Comparison of ENCODE assay signal across 19 cellular contexts in genomic region chr2:100000915-100001707, GRCh38.
DNase-seq lines count a peak whose midpoint lies in the region; ATAC-seq and TF ChIP-seq lines count a peak whose summit lies in the region.
"Had no signal": no experiment of that assay in that cellular context is flagged by ENCODE, and none has a peak within 500 bp of the region (broad histone marks: within the 10 kb centered on the region; RNA-seq: fewer than 3 reads in every experiment).

No MANE protein-coding gene starts in this region.

- TF ChIP-seq CTCF in VCaP (conservative IDR thresholded peaks at IDR 0.05), result no peak
- TF ChIP-seq CTCF in type B pancreatic cell (conservative IDR thresholded peaks at IDR 0.05), result no peak

- H3K36me3 Mint-ChIP-seq in activated CD4-positive, alpha-beta T cell treated with anti-CD3 and anti-CD28 coated beads for 36 hours (ENCODE audit: low read depth), result peaks cover 1% of the 10 kb centered on the region
- peaks cover 19 to 20% of the 10 kb centered on the region in 2 donors for H3K36me3 Mint-ChIP-seq in naive B cell
- H3K36me3 Mint-ChIP-seq in type B pancreatic cell, result peaks cover 4% of the 10 kb centered on the region
- H3K36me3 Mint-ChIP-seq: mesothelial cell of epicardium had no signal

- ATAC-seq in activated CD4-positive, alpha-beta T cell treated with anti-CD3 and anti-CD28 coated beads for 36 hours, result peak; percentile 78
- ATAC-seq in GM19395 (IDR thresholded peaks at IDR 0.05; ENCODE audit: unreplicated experiment) (peak; percentile 67), naive B cell (ENCODE audit: low read depth in 2 of 2) (no peak), GM18520 (IDR thresholded peaks at IDR 0.05; ENCODE audit: unreplicated experiment) (no peak)
- ATAC-seq: gastrocnemius medialis, left colon had no signal

- CTCF ChIA-PET in activated CD4-positive, alpha-beta T cell treated with anti-CD3 and anti-CD28 coated beads for 36 hours (lab: Charles Lee), result no interaction called here

- no peak for DNase-seq in activated CD4-positive, alpha-beta T cell treated with anti-CD3 and anti-CD28 coated beads for 36 hours
- DNase-seq in activated CD4-positive, alpha-beta T cell treated with anti-CD3 and anti-CD28 coated beads, Interleukin-2, amount 50 U/mL, for 1 hour, result no peak
- DNase-seq in naive B cell, result no peak
- DNase-seq in effector CD8-positive, alpha-beta T cell (lab: John Stamatoyannopoulos, UW), result no peak
- DNase-seq in type B pancreatic cell (ENCODE audit: extremely low spot score, unreplicated experiment), result no peak
- DNase-seq: activated CD4-positive, alpha-beta T cell treated with anti-CD3 and anti-CD28 coated beads for 1 hour; gastrocnemius medialis; H9; left colon; NCI-H1092; NCI-H510A treated with DMSO at 0.1 percent for 48 hours; spleen had no signal

- peak overlapping the region; percentile 58 for H3K27ac Mint-ChIP-seq in activated CD4-positive, alpha-beta T cell treated with anti-CD3 and anti-CD28 coated beads for 36 hours
- H3K27ac Mint-ChIP-seq in naive B cell (peak overlapping the region in 4 of 6 donors; percentile 1 to 47 (median 10)), type B pancreatic cell (no peak overlapping the region)
- H3K27ac Mint-ChIP-seq: H9, mesothelial cell of epicardium had no signal

- peaks cover 10% of the 10 kb centered on the region for H3K4me1 Mint-ChIP-seq in activated CD4-positive, alpha-beta T cell treated with anti-CD3 and anti-CD28 coated beads for 36 hours
- H3K4me1 Mint-ChIP-seq in naive B cell, result peaks cover 7 to 18% (median 17%) of the 10 kb centered on the region in 3 donors
- peaks cover 6% of the 10 kb centered on the region for H3K4me1 Mint-ChIP-seq in type B pancreatic cell (ENCODE audit: unreplicated experiment)
- H3K4me1 Mint-ChIP-seq: H9 had no signal

- H3K9me3 Mint-ChIP-seq in activated CD4-positive, alpha-beta T cell treated with anti-CD3 and anti-CD28 coated beads for 36 hours (ENCODE audit: low read depth), result no peaks in the 10 kb centered on the region
- H3K9me3 Mint-ChIP-seq in naive B cell (no peaks in the 10 kb centered on the region), type B pancreatic cell (no peaks in the 10 kb centered on the region)
- H3K9me3 Mint-ChIP-seq: H9, mesothelial cell of epicardium had no signal

- H3K27me3 Mint-ChIP-seq in activated CD4-positive, alpha-beta T cell treated with anti-CD3 and anti-CD28 coated beads for 36 hours, result no peaks in the 10 kb centered on the region
- H3K27me3 Mint-ChIP-seq in naive B cell (no peaks in the 10 kb centered on the region), type B pancreatic cell (peaks cover 12% of the 10 kb centered on the region)

- POLR2A ChIA-PET in activated CD4-positive, alpha-beta T cell treated with anti-CD3 and anti-CD28 coated beads for 36 hours (lab: Charles Lee), result no interaction called here

- intact Hi-C loops in activated CD4-positive, alpha-beta T cell treated with anti-CD3 and anti-CD28 coated beads for 36 hours (cut with DNase I, micrococcal nuclease), result no loop called here

- H3K4me3 Mint-ChIP-seq in activated CD4-positive, alpha-beta T cell treated with anti-CD3 and anti-CD28 coated beads for 36 hours, result peak overlapping the region; percentile 18
- H3K4me3 Mint-ChIP-seq in naive B cell (no peak overlapping the region), type B pancreatic cell (no peak overlapping the region)
- H3K4me3 Mint-ChIP-seq: H9, mesothelial cell of epicardium had no signal

- H3K27ac ChIP-seq in VCaP, result peak overlapping the region; percentile 36; the same call in 1 of the 2 replicates
- H3K27ac ChIP-seq: BLaER1, gastrocnemius medialis, SJSA1, spleen, thoracic aorta had no signal

Comparison
In these comparisons a context has a peak if more than half of its experiments do, and no peak if none do; other contexts are left out.
1. ATAC-seq: peak in activated CD4-positive, alpha-beta T cell treated with anti-CD3 and anti-CD28 coated beads for 36 hours (single experiment) and GM19395 (single experiment); none in naive B cell (0 of 2) and GM18520 (single experiment).